19 cellular contexts compared by ENCODE assay signal in genomic region chr1:2644591-2645101, GRCh38. TPM values are rescaled to one million over a fixed set of nuclear protein-coding genes. Genes with fewer than 3 reads are reported as not detected.
DNase-seq lines count a peak whose midpoint lies in the region; ATAC-seq, FAIRE-seq and TF ChIP-seq lines count a peak whose summit lies in the region.
"Had no signal": no experiment of that assay in that cellular context is flagged by ENCODE, and none has a peak within 500 bp of the region (broad histone marks: within the 10 kb centered on the region; RNA-seq: fewer than 3 reads in every experiment).

No MANE protein-coding gene starts in this region.

- no peak overlapping the region for H3K4me2 ChIP-seq in HepG2 (ENCODE audit: low read depth, low read length)

- H3K9me3 Mint-ChIP-seq in effector memory CD8-positive, alpha-beta T cell: peaks cover 8 to 9% of the 10 kb centered on the region in 2 donors

- BruUV-seq in HepG2 (replicated peaks; lab: Mats Ljungman, UMichigan): no TSS peak

- POLR2A ChIA-PET in HepG2 (lab: Yijun Ruan, JAX): no interaction called here

- TF ChIP-seq CTCF in right lobe of liver (IDR thresholded peaks at IDR 0.05): no peak
- no peak for TF ChIP-seq CTCF in HepG2 (CRISPR knock-in tag; IDR thresholded peaks at IDR 0.05)
- no peak for TF ChIP-seq CTCF in ovary (IDR thresholded peaks at IDR 0.05)

- CTCF ChIA-PET in HepG2 (lab: Yijun Ruan, JAX; ENCODE audit: low intra/inter-chr PET ratio, low total read pairs): no interaction called here

- in situ Hi-C loops in HepG2 (cut with HindIII; ENCODE audit: extremely low pct_ligation_motif_present, low pct_unique_long_range_greater_than_20kb): no loop called here

- intact Hi-C loops in right lobe of liver (cut with DNase I) (loop anchor here (10.0 kb wide), 2 partner anchors 80 to 90 kb away; partner anchors contain the start of gene TNFRSF14 (in 1 of the 2)), HepG2 (cut with micrococcal nuclease; ENCODE audit: unreplicated experiment) (no loop called here), ovary (cut with DNase I) (no loop called here)

- H3K36me3 ChIP-seq in right lobe of liver (no peaks in the 10 kb centered on the region), HepG2 (replicated peaks in 1 of 2; ENCODE audit: control insufficient read depth in 1 of 2, insufficient read depth in 2 of 2, low read length in 2 of 2) (no peaks in the 10 kb centered on the region), ovary (no peaks in the 10 kb centered on the region)
- H3K36me3 ChIP-seq: BE2C had no signal

- peaks cover 0 to 7% (median 0%) of the 10 kb centered on the region in 4 donors for H3K4me1 ChIP-seq in right lobe of liver
- H3K4me1 ChIP-seq in HepG2 (ENCODE audit: insufficient read depth, low read length): peaks cover 6% of the 10 kb centered on the region; the same call in 1 of the 2 replicates
- peaks cover 6% of the 10 kb centered on the region for H3K4me1 ChIP-seq in ovary (ENCODE audit: insufficient read depth)
- H3K4me1 ChIP-seq: BE2C had no signal

- H3K9me3 ChIP-seq in right lobe of liver (peaks cover 0 to 6% (median 0%) of the 10 kb centered on the region in 4 donors), HepG2 (ENCODE audit: low read length) (peaks cover 14% of the 10 kb centered on the region), ovary (no peaks in the 10 kb centered on the region)
- H3K9me3 ChIP-seq: BE2C had no signal

- H3K4me1 Mint-ChIP-seq in effector memory CD8-positive, alpha-beta T cell (ENCODE audit: low read depth in 2 of 2): peaks cover 4 to 10% of the 10 kb centered on the region in 2 donors

- no peak overlapping the region for H3K9ac ChIP-seq in HepG2 (ENCODE audit: insufficient read depth, low read depth, low read length)

- H3K27ac Mint-ChIP-seq in effector memory CD8-positive, alpha-beta T cell: peak overlapping the region; percentile 79 to 90
- H3K27ac Mint-ChIP-seq: HFFc6 had no signal

- peaks cover 19% of the 10 kb centered on the region for H3K36me3 Mint-ChIP-seq in effector memory CD8-positive, alpha-beta T cell (ENCODE audit: insufficient read depth)

- H3K79me2 ChIP-seq in HepG2 (ENCODE audit: insufficient read depth, low read length): peaks cover 3% of the 10 kb centered on the region

- no peaks in the 10 kb centered on the region for H3K27me3 Mint-ChIP-seq in effector memory CD8-positive, alpha-beta T cell

- no peak for TF ChIP-seq POLR2A in right lobe of liver (IDR thresholded peaks at IDR 0.05)
- TF ChIP-seq POLR2A in HepG2 (IDR thresholded peaks at IDR 0.05; ENCODE audit: insufficient read depth in 1 of 2, low read depth in 2 of 2, low read length in 2 of 2): no peak
- no peak for TF ChIP-seq POLR2A in ovary (IDR thresholded peaks at IDR 0.05)

- no peak overlapping the region for H2AFZ ChIP-seq in HepG2 (ENCODE audit: low read length)

- DNase-seq in right lobe of liver (peak in 2 of 3 donors; percentile 8 to 39), HepG2 (ENCODE audit: low spot score) (no peak), ovary (peak in 3 of 5 donors; percentile 14 to 25 (median 19)), substantia nigra (lab: John Stamatoyannopoulos, UW) (no peak), NCI-H1417 treated with DMSO at 0.1 percent for 48 hours (lab: John Stamatoyannopoulos, UW) (no peak), AG08396 (ENCODE audit: low spot score) (no peak)
- DNase-seq in effector memory CD8-positive, alpha-beta T cell: no peak
- DNase-seq: ACHN, BE2C, DMS 273 treated with DMSO at 0.1 percent for 48 hours, GOT3, HFFc6, KG1, NCI-H1092, NCI-H1694, NCI-H69, PC-3 had no signal

- TF ChIP-seq EP300 in HepG2 (IDR thresholded peaks at IDR 0.05; ENCODE audit: low read depth in 2 of 2, low read length in 2 of 2): no peak
- no peak for TF ChIP-seq EP300 in HepG2 (CRISPR knock-in tag; IDR thresholded peaks at IDR 0.05; ENCODE audit: borderline replicate concordance)
- no peak for TF ChIP-seq EP300 in ovary (IDR thresholded peaks at IDR 0.05)

- ATAC-seq in right lobe of liver: no peak
- no peak for ATAC-seq in HepG2
- no peak for ATAC-seq in effector memory CD8-positive, alpha-beta T cell (replicated peaks)
- ATAC-seq: PC-3 had no signal

- H3K4me3 Mint-ChIP-seq in effector memory CD8-positive, alpha-beta T cell: peak overlapping the region in 1 of 2 donors; percentile 65

- H4K20me1 ChIP-seq in HepG2 (ENCODE audit: insufficient read depth, low read length): no peaks in the 10 kb centered on the region

- TF ChIP-seq RAD21 in HepG2 (CRISPR knock-in tag; IDR thresholded peaks at IDR 0.05): no peak

- H3K27me3 ChIP-seq in right lobe of liver (no peaks in the 10 kb centered on the region), HepG2 (ENCODE audit: control insufficient read depth in 1 of 2, insufficient read depth in 2 of 2, low read length in 2 of 2) (peaks cover 0 to 2% of the 10 kb centered on the region in 2 experiments; a peak in 2 of 5 replicates), ovary (no peaks in the 10 kb centered on the region)
- H3K27me3 ChIP-seq: BE2C had no signal

- H3K4me3 ChIP-seq in right lobe of liver (no peak overlapping the region), HepG2 (replicated peaks in 1 of 3; ENCODE audit: insufficient read depth in 1 of 3, low read depth in 2 of 3, low read length in 3 of 3) (no peak overlapping the region), ovary (no peak overlapping the region)

- no peak for FAIRE-seq in HepG2 (lab: Jason Lieb, UNC)

- H3K27ac ChIP-seq in right lobe of liver: no peak overlapping the region
- no peak overlapping the region for H3K27ac ChIP-seq in HepG2 (ENCODE audit: extremely low read length, insufficient read depth, low read length)
- H3K27ac ChIP-seq in ovary: no peak overlapping the region
- no peak overlapping the region for H3K27ac ChIP-seq in substantia nigra (ENCODE audit: low read depth, low read length, poor library complexity, severe bottlenecking)

- WGBS in right lobe of liver (ENCODE audit: insufficient coverage, low coverage, low lambda C conversion rate, missing lambda C conversion rate): no CpG with 5 or more reads among the region's 12 CpGs
- WGBS in HepG2 (ENCODE audit: low lambda C conversion rate): 11% methylated on average over 5 of the region's 12 CpGs
- 79 to 89% (median 82%) methylated on average over 12 of the region's 12 CpGs for WGBS in ovary, 3 donors

TF ChIP-seq in HepG2, 621 proteins besides CTCF, POLR2A, EP300 and RAD21 (continues in another document):
- no peak for TF ChIP-seq XBP1 (CRISPR knock-in tag; IDR thresholded peaks at IDR 0.05)

RNA-seq across cellular contexts. Expression of gene MMEL1, which starts 11.8 kb away (rescaled TPM):
- total RNA-seq in right lobe of liver (1 to 10 TPM in 2 of 6 experiments, not detected in 4; 1.2 to 2.0 TPM), HepG2 (2016; rRNA removed; fragmentation: Illumina TruSeq; extraction: Trizol) (not detected in 2 replicates), ovary (1 to 10 TPM in 3 of 7 donors, under 1 TPM in 1, not detected in 3; 0.45 to 7.9 (median 1.1) TPM)
- not detected in 2 replicates for total RNA-seq in HepG2 (2016; cell fraction: cytosol; rRNA removed; fragmentation: Illumina TruSeq; extraction: Trizol; ENCODE audit: low read depth)
- not detected in 2 replicates for total RNA-seq in HepG2 (2016; cell fraction: insoluble cytoplasmic fraction; rRNA removed; fragmentation: Illumina TruSeq; extraction: Trizol)
- not detected in 2 replicates for total RNA-seq in HepG2 (2016; cell fraction: membrane; rRNA removed; fragmentation: Illumina TruSeq; extraction: Trizol)
- not detected in 2 replicates for total RNA-seq in HepG2 (2016; cell fraction: nucleus; rRNA removed; fragmentation: Illumina TruSeq; extraction: Trizol)
- polyA plus RNA-seq in HepG2 (2011; rRNA removed) (0.48 and 1.6 TPM in 2 replicates), ovary (1 to 10 TPM in 1 of 2 donors, under 1 TPM in 1; 0.42 to 1.1 TPM)
- polyA plus RNA-seq in HepG2 (2011; cell fraction: cytosol; rRNA removed): 0.54 and 0.78 TPM in 2 replicates
- polyA plus RNA-seq in HepG2 (2011; cell fraction: nucleus; rRNA removed): 3.3 and 4.7 TPM in 2 replicates
- 0.37 and 0.43 TPM in 2 replicates for polyA plus RNA-seq in HepG2 (2012)
- polyA plus RNA-seq in HepG2 (2016; cell fraction: cytosol; fragmentation: Illumina TruSeq; extraction: Trizol; ENCODE audit: low read depth): not detected in 2 replicates
- not detected in 2 replicates for polyA plus RNA-seq in HepG2 (2016; cell fraction: insoluble cytoplasmic fraction; fragmentation: Illumina TruSeq; extraction: Trizol; ENCODE audit: low read depth)
- not detected in 2 replicates for polyA plus RNA-seq in HepG2 (2016; cell fraction: membrane; fragmentation: Illumina TruSeq; extraction: Trizol; ENCODE audit: low read depth)
- not detected in 2 replicates for polyA plus RNA-seq in HepG2 (2016; cell fraction: nucleus; fragmentation: Illumina TruSeq; extraction: Trizol; ENCODE audit: insufficient read depth, low read depth)
- polyA minus RNA-seq in HepG2 (2011; rRNA and poly(A)+ RNA removed; ENCODE audit: low replicate concordance): 0.72 TPM in 1 of 2 replicates, not detected in the other
- 1.3 TPM in 1 of 2 replicates, not detected in the other for polyA minus RNA-seq in HepG2 (2011; cell fraction: cytosol; rRNA and poly(A)+ RNA removed)
- 0.39 and 0.62 TPM in 2 replicates for polyA minus RNA-seq in HepG2 (2011; cell fraction: nucleus; rRNA and poly(A)+ RNA removed)
- total RNA-seq: Daoy, HFFc6, M059J, PC-3 had no signal

RNA-seq across cellular contexts. Expression of gene PRXL2B, which starts 58.1 kb away (rescaled TPM):
- 10 to 100 TPM in 3 of 6 experiments, 1 to 10 TPM in 3; 5.1 to 18.6 (median 11.1) TPM for total RNA-seq in right lobe of liver
- 14.1 and 16.8 TPM in 2 replicates for total RNA-seq in HepG2 (2016; rRNA removed; fragmentation: Illumina TruSeq; extraction: Trizol)
- 3.3 and 4.6 TPM in 2 replicates for total RNA-seq in HepG2 (2016; cell fraction: cytosol; rRNA removed; fragmentation: Illumina TruSeq; extraction: Trizol; ENCODE audit: low read depth)
- total RNA-seq in HepG2 (2016; cell fraction: insoluble cytoplasmic fraction; rRNA removed; fragmentation: Illumina TruSeq; extraction: Trizol): 14.4 and 15.6 TPM in 2 replicates
- total RNA-seq in HepG2 (2016; cell fraction: membrane; rRNA removed; fragmentation: Illumina TruSeq; extraction: Trizol): 9.8 and 9.9 TPM in 2 replicates
- total RNA-seq in HepG2 (2016; cell fraction: nucleus; rRNA removed; fragmentation: Illumina TruSeq; extraction: Trizol): 8.9 and 10.7 TPM in 2 replicates
- polyA plus RNA-seq in HepG2 (2011; rRNA removed): 22.1 and 29.5 TPM in 2 replicates
- 24.7 and 29.1 TPM in 2 replicates for polyA plus RNA-seq in HepG2 (2011; cell fraction: cytosol; rRNA removed)
- polyA plus RNA-seq in HepG2 (2011; cell fraction: nucleus; rRNA removed): 72.9 and 75.2 TPM in 2 replicates
- polyA plus RNA-seq in HepG2 (2012): 22.4 and 26.9 TPM in 2 replicates
- polyA plus RNA-seq in HepG2 (2016; cell fraction: cytosol; fragmentation: Illumina TruSeq; extraction: Trizol; ENCODE audit: low read depth): 4.6 and 4.8 TPM in 2 replicates
- 20.7 and 24.0 TPM in 2 replicates for polyA plus RNA-seq in HepG2 (2016; cell fraction: insoluble cytoplasmic fraction; fragmentation: Illumina TruSeq; extraction: Trizol; ENCODE audit: low read depth)
- polyA plus RNA-seq in HepG2 (2016; cell fraction: membrane; fragmentation: Illumina TruSeq; extraction: Trizol; ENCODE audit: low read depth): 11.7 and 12.0 TPM in 2 replicates
- 24.3 and 25.8 TPM in 2 replicates for polyA plus RNA-seq in HepG2 (2016; cell fraction: nucleus; fragmentation: Illumina TruSeq; extraction: Trizol; ENCODE audit: insufficient read depth, low read depth)
- polyA minus RNA-seq in HepG2 (2011; rRNA and poly(A)+ RNA removed; ENCODE audit: low replicate concordance): 3.8 and 32.9 TPM in 2 replicates
- 16.2 and 16.4 TPM in 2 replicates for polyA minus RNA-seq in HepG2 (2011; cell fraction: cytosol; rRNA and poly(A)+ RNA removed)
- 5.8 and 7.5 TPM in 2 replicates for polyA minus RNA-seq in HepG2 (2011; cell fraction: nucleus; rRNA and poly(A)+ RNA removed)
- total RNA-seq in ovary: 10 to 100 TPM in 6 of 7 donors, 1 to 10 TPM in 1; 3.2 to 34.1 (median 20.2) TPM
- polyA plus RNA-seq in ovary: 1 to 10 TPM; 7.0 to 9.6 TPM

Comparison
In these comparisons a context has a peak if more than half of its experiments do, and no peak if none do; other contexts are left out.
1. DNase-seq: peak in right lobe of liver (2 of 3) and ovary (3 of 5); none in HepG2 (single experiment), effector memory CD8-positive, alpha-beta T cell (0 of 3), substantia nigra (0 of 49), NCI-H1417 treated with DMSO at 0.1 percent for 48 hours (single experiment) and AG08396 (single experiment).
2. intact Hi-C loops: an anchor here in right lobe of liver (10.0 kb wide); none called in HepG2 and ovary.